In the genomic region with DNA sequence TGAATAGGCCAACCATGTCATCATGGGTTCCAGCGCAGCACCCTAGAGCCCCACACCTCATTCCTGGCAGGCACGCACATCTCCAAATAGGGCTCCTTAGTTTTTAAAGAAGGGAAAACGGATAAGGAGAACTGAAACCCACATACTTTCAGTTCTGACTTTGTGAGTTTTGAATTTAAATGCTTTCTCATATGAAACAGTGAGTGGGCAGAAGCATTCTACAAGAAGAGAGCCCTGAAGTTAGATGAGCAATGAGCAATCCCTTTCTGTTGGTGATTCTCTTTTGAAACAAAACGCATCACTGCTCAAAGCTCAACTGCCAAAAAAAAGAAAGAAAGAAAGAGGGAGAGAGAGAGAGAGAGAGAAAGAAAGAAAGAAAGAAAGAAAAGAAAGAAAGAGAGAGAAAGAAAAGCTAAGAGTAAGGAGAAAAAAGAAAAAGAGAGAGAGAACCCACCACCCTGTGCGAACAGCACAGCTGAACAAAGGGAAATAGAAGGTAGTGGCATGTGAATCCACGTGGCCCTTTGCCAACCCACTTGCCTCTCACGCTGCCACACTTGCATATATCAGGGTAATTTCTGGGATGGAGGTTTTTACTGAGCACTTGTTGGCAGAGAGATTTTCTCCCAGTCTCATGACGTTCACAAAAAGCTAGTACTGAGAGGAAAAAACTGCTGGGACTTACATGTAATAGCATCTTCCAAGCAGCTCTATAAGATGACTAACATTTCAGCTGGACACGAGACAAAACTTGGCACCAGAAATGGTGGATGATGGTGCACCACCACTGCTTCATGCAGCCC, we compare ENCODE assay signal across 8 cellular contexts. TPM values are rescaled to one million over a fixed set of nuclear protein-coding genes. Genes with fewer than 3 reads are reported as not detected.
DNase-seq lines count a peak whose midpoint lies in the region; ATAC-seq and TF ChIP-seq lines count a peak whose summit lies in the region.

No MANE protein-coding gene starts in this region.

- WGBS in body of pancreas, 2 donors: 22 to 32% methylated on average over 7 to 9 of the region's 9 CpGs

- intact Hi-C loops in body of pancreas (cut with DNase I): no loop called here
- intact Hi-C loops in uterus (cut with DNase I; ENCODE audit: low total_unique reads): loop anchor here (10.0 kb wide), 1 partner anchor 59 kb away; no protein-coding TSS in a partner anchor

- peak; percentile 22 for DNase-seq in GM10266 (ENCODE audit: extremely low spot score)
- DNase-seq in body of pancreas: peak; percentile 51 to 76 (median 62)
- DNase-seq in uterus: no peak
- DNase-seq in D341Med (ENCODE audit: low spot score): no peak
- DNase-seq in HuH-7 (ENCODE audit: low spot score): no peak

- H3K36me3 ChIP-seq in KOPT-K1 (ENCODE audit: insufficient read depth, low read length) (no peaks in the 10 kb centered on the region), body of pancreas (replicated peaks in 1 of 2; ENCODE audit: insufficient read depth in 1 of 2, low read depth in 2 of 2) (no peaks in the 10 kb centered on the region), uterus (no peaks in the 10 kb centered on the region)

- H3K9me3 ChIP-seq in KOPT-K1 (ENCODE audit: insufficient read depth, low read length, poor library complexity, severe bottlenecking) (no peaks in the 10 kb centered on the region), body of pancreas (no peaks in the 10 kb centered on the region), uterus (no peaks in the 10 kb centered on the region)

- no peak overlapping the region for H3K4me3 ChIP-seq in body of pancreas
- no peak overlapping the region for H3K4me3 ChIP-seq in uterus

- H3K27ac ChIP-seq in KOPT-K1 (ENCODE audit: low read depth, low read length, poor library complexity, severe bottlenecking) (peak overlapping the region; percentile 81), body of pancreas (peak overlapping the region in 1 of 4 donors; percentile 60), uterus (no peak overlapping the region)

- peaks cover 31% of the 10 kb centered on the region for H3K4me1 ChIP-seq in body of pancreas
- no peaks in the 10 kb centered on the region for H3K4me1 ChIP-seq in uterus

- TF ChIP-seq POLR2A in body of pancreas (IDR thresholded peaks at IDR 0.05) (no peak), uterus (IDR thresholded peaks at IDR 0.05) (no peak)

- ATAC-seq in GM21381 (IDR thresholded peaks at IDR 0.05; ENCODE audit: unreplicated experiment): peak; percentile 49
- no peak for ATAC-seq in body of pancreas
- ATAC-seq in GM21619 (IDR thresholded peaks at IDR 0.05; ENCODE audit: unreplicated experiment): no peak

- no peak for TF ChIP-seq CTCF in GM10266 (IDR thresholded peaks at IDR 0.05; ENCODE audit: control insufficient read depth, insufficient read depth, low read depth, missing control alignments)
- no peak for TF ChIP-seq CTCF in body of pancreas (IDR thresholded peaks at IDR 0.05)
- TF ChIP-seq CTCF in uterus (IDR thresholded peaks at IDR 0.05): no peak

- H3K27me3 ChIP-seq in body of pancreas: no peaks in the 10 kb centered on the region
- no peaks in the 10 kb centered on the region for H3K27me3 ChIP-seq in uterus

RNA-seq across cellular contexts. Expression of a gene that starts 31.0 kb away (rescaled TPM):
- total RNA-seq in body of pancreas: 1,000 to 10,000 TPM; 1,104 to 1,472 TPM
- 1,000 to 10,000 TPM; 2,867 to 6,849 (median 3,091) TPM for total RNA-seq in uterus

RNA-seq across cellular contexts. Expression of a gene that starts 38.5 kb away (rescaled TPM):
- total RNA-seq in body of pancreas: not detected
- total RNA-seq in uterus: under 1 TPM in 1 of 4 donors, not detected in 3; 0.07 TPM

Comparison
In these comparisons a context has a peak if more than half of its experiments do, and no peak if none do; other contexts are left out.
1. DNase-seq: peak in GM10266 (single experiment) and body of pancreas (4 of 4); none in uterus (0 of 2), D341Med (single experiment) and HuH-7 (single experiment).